In genomic region chrX:151773434-151773833, GRCh38 we compare ENCODE assay signal across 22 cellular contexts. TPM values are rescaled to one million over a fixed set of nuclear protein-coding genes. Genes with fewer than 3 reads are reported as not detected.
A peak's percentile ranks its signal among the peaks of the same experiment; 100 is the strongest.
DNase-seq lines count a peak whose midpoint lies in the region; ATAC-seq and TF ChIP-seq lines count a peak whose summit lies in the region.
"Had no signal": no experiment of that assay in that cellular context is flagged by ENCODE, and none has a peak within 500 bp of the region (broad histone marks: within the 10 kb centered on the region; RNA-seq: fewer than 3 reads in every experiment).

No MANE protein-coding gene starts in this region.

- H3K79me1 ChIP-seq in mesendoderm (ENCODE audit: low read length): no peaks in the 10 kb centered on the region

- no peak overlapping the region for H3K23ac ChIP-seq in mesendoderm (ENCODE audit: low read length)

- no peaks in the 10 kb centered on the region for H4K20me1 ChIP-seq in HCT116 (ENCODE audit: insufficient read depth)

- H2AFZ ChIP-seq in HCT116 (ENCODE audit: low read depth, low read length, poor library complexity, severe bottlenecking): no peak overlapping the region
- H2AFZ ChIP-seq: GM23248 had no signal

- H3K56ac ChIP-seq in mesendoderm (ENCODE audit: low read length): no peak overlapping the region

- no peak overlapping the region for H3K4ac ChIP-seq in mesendoderm (ENCODE audit: low read depth, low read length)

- WGBS in mesendoderm (ENCODE audit: extremely low coverage, insufficient coverage, low lambda C conversion rate): no CpG with 5 or more reads among the region's 5 CpGs

- H3K4me2 ChIP-seq in HCT116 (ENCODE audit: low read length): no peak overlapping the region
- no peak overlapping the region for H3K4me2 ChIP-seq in mesendoderm (ENCODE audit: low read length)
- H3K4me2 ChIP-seq: A549 had no signal

- no peak for TF ChIP-seq POLR2A in HCT116 (IDR thresholded peaks at IDR 0.05; ENCODE audit: borderline replicate concordance, extremely low read depth, insufficient read depth, insufficient read length)

- H4K5ac ChIP-seq in mesendoderm (ENCODE audit: low read length): no peak overlapping the region

- peak; percentile 59; the same call in 1 of the 2 replicates for ATAC-seq in HCT116
- ATAC-seq in GM18498 (IDR thresholded peaks at IDR 0.05; ENCODE audit: unreplicated experiment): no peak
- ATAC-seq in SK-N-SH treated with all-trans-retinoic acid at 6 μM for 48 hours: no peak
- no peak for ATAC-seq in GM21360 (IDR thresholded peaks at IDR 0.05; ENCODE audit: unreplicated experiment)

- no peak for TF ChIP-seq RAD21 in HCT116 (IDR thresholded peaks at IDR 0.05; ENCODE audit: low read depth)

- no peak overlapping the region for H3K18ac ChIP-seq in mesendoderm (ENCODE audit: low read length)

- H4K8ac ChIP-seq in mesendoderm (ENCODE audit: low read depth, low read length): no peak overlapping the region

- RAD21 ChIA-PET in HCT116 (lab: Charles Lee; ENCODE audit: low non-redundant PET in 1 of 2, low total read pairs in 2 of 2, uncharacterized antibody in 2 of 2, unreplicated experiment in 2 of 2): no interaction called here

- intact Hi-C loops in HCT116 (cut with micrococcal nuclease): no loop called here

- CTCF ChIA-PET in HCT116 (lab: Charles Lee): no interaction called here

- no peak overlapping the region for H3K9ac ChIP-seq in HCT116 (ENCODE audit: low read length)
- H3K9ac ChIP-seq in mesendoderm (ENCODE audit: low read length): no peak overlapping the region
- H3K9ac ChIP-seq: GM23248 had no signal

- no peak overlapping the region for H3K27ac ChIP-seq in HCT116 (ENCODE audit: low read depth, low read length)
- H3K27ac ChIP-seq in mesendoderm (ENCODE audit: low read depth, low read length): no peak overlapping the region
- H3K27ac ChIP-seq: A549, GM23248, SJSA1 had no signal

- H2BK5ac ChIP-seq in mesendoderm (ENCODE audit: low read length): no peak overlapping the region

- no peaks in the 10 kb centered on the region for H3K9me3 ChIP-seq in HCT116 (ENCODE audit: control insufficient read depth in 1 of 2, insufficient read depth in 1 of 2, low read depth in 1 of 2, low read length in 2 of 2)
- H3K9me3 ChIP-seq: A549, BE2C, SJSA1 had no signal

- POLR2A ChIA-PET in HCT116 (lab: Charles Lee): no interaction called here

- H3K4me3 ChIP-seq in HCT116 (replicated peaks in 1 of 2; ENCODE audit: low read depth in 1 of 2, low read length in 2 of 2) (no peak overlapping the region), mesendoderm (ENCODE audit: low read length) (no peak overlapping the region)
- H3K4me3 ChIP-seq: A549, GM23248, SJSA1 had no signal

- H2BK120ac ChIP-seq in mesendoderm (ENCODE audit: low read depth, low read length): no peak overlapping the region

- no peak for DNase-seq in HCT116 (ENCODE audit: low read depth, low spot score)
- DNase-seq in ecto neural progenitor cell (ENCODE audit: low spot score): peak; percentile 21
- DNase-seq in mesendoderm: peak; percentile 7
- DNase-seq: BE2C, DMS53, GF-D8, GM23248, IMR-90, NCI-H1105 treated with DMSO at 0.1 percent for 48 hours, NCI-H1694, NCI-H2081, NCI-H2171, NCI-H345, NCI-H524, NCI-H774 had no signal

- H3K79me2 ChIP-seq in HCT116 (ENCODE audit: insufficient read depth, low read length) (no peaks in the 10 kb centered on the region), mesendoderm (ENCODE audit: control insufficient read depth, insufficient read depth, low read length) (no peaks in the 10 kb centered on the region)

- BruUV-seq in HCT116 (replicated peaks; lab: Mats Ljungman, UMichigan): no TSS peak

- H3K4me1 ChIP-seq in HCT116 (ENCODE audit: control insufficient read depth in 1 of 2, insufficient read depth in 2 of 2, low read length in 2 of 2) (no peaks in the 10 kb centered on the region), mesendoderm (ENCODE audit: control insufficient read depth, low read depth, low read length) (no peaks in the 10 kb centered on the region)
- H3K4me1 ChIP-seq: A549, BE2C, SJSA1 had no signal

- H3K9me2 ChIP-seq in HCT116 (ENCODE audit: insufficient read depth): no peaks in the 10 kb centered on the region

- no peak overlapping the region for H2BK15ac ChIP-seq in mesendoderm (replicated peaks; ENCODE audit: low read depth)

- no peaks in the 10 kb centered on the region for H3K36me3 ChIP-seq in HCT116 (ENCODE audit: control insufficient read depth in 1 of 2, insufficient read depth in 2 of 2, low read length in 2 of 2)
- H3K36me3 ChIP-seq in mesendoderm (ENCODE audit: control insufficient read depth, insufficient read depth, low read length): no peaks in the 10 kb centered on the region
- H3K36me3 ChIP-seq: BE2C, SJSA1 had no signal

- no peak overlapping the region for H2AK5ac ChIP-seq in mesendoderm (ENCODE audit: low read length)

- H3K27me3 ChIP-seq in HCT116 (ENCODE audit: insufficient read depth, low read length): 0 out of 2 replicates have a peak, but pooled peaks cover 4% of the 10 kb centered on the region
- no peaks in the 10 kb centered on the region for H3K27me3 ChIP-seq in mesendoderm (ENCODE audit: insufficient read depth, low read length, poor library complexity)
- H3K27me3 ChIP-seq: BE2C, SJSA1 had no signal

- TF ChIP-seq CTCF in GM12873 (IDR thresholded peaks at IDR 0.05; ENCODE audit: insufficient read depth, low read depth, low read length, missing control alignments) (peak; percentile 9), HCT116 (IDR thresholded peaks at IDR 0.05 in 2 of 3, conservative IDR thresholded peaks at IDR 0.05 in 1 of 3; ENCODE audit: borderline replicate concordance in 1 of 3, insufficient read depth in 1 of 3, low read depth in 2 of 3, low read length in 2 of 3) (no peak)

TF ChIP-seq in HCT116, 20 proteins besides CTCF, POLR2A, EP300 and RAD21:
- no peak for TF ChIP-seq ZFX (IDR thresholded peaks at IDR 0.05)

TF ChIP-seq in SK-N-SH treated with all-trans-retinoic acid at 6 μM for 48 hours, 23 proteins besides CTCF, POLR2A, EP300 and RAD21:
- TF ChIP-seq ZNF8 (CRISPR knock-in tag; IDR thresholded peaks at IDR 0.05) (no peak), ZFP3 (CRISPR knock-in tag; IDR thresholded peaks at IDR 0.05) (no peak), ZNF565 (CRISPR knock-in tag; conservative IDR thresholded peaks at IDR 0.05; ENCODE audit: low read depth) (no peak), ARNTL (CRISPR knock-in tag; IDR thresholded peaks at IDR 0.05; ENCODE audit: borderline replicate concordance, low read depth) (no peak), POU6F1 (CRISPR knock-in tag; IDR thresholded peaks at IDR 0.05; ENCODE audit: borderline replicate concordance, low read depth) (no peak), ZNF70 (CRISPR knock-in tag; IDR thresholded peaks at IDR 0.05) (no peak)

RNA-seq across cellular contexts. Expression of gene CNGA2, which starts 38.9 kb away (rescaled TPM):
- not detected for total RNA-seq in HCT116 (2021; ENCODE audit: unreplicated experiment)
- polyA plus RNA-seq in HCT116 (2012): not detected in 2 replicates
- not detected for polyA plus RNA-seq in mesendoderm (2013, experiment 1 of 2)
- polyA plus RNA-seq in mesendoderm (2013, experiment 2 of 2): not detected
- total RNA-seq: GM23248, IMR-90, OCI-LY7, SJSA1 had no signal
- polyA plus RNA-seq: A549, GM23248, IMR-90 had no signal

RNA-seq across cellular contexts. Expression of gene FATE1, which starts 57.6 kb away (rescaled TPM):
- not detected for total RNA-seq in HCT116 (2021; ENCODE audit: unreplicated experiment)
- not detected in 2 replicates for polyA plus RNA-seq in HCT116 (2012)
- not detected for polyA plus RNA-seq in mesendoderm (2013, experiment 1 of 2)
- not detected for polyA plus RNA-seq in mesendoderm (2013, experiment 2 of 2)
- total RNA-seq: GM23248, IMR-90, OCI-LY7, SJSA1 had no signal
- polyA plus RNA-seq: A549, GM23248, IMR-90 had no signal
